Comparison of ENCODE assay signal across 1 cellular context in the genomic region with DNA sequence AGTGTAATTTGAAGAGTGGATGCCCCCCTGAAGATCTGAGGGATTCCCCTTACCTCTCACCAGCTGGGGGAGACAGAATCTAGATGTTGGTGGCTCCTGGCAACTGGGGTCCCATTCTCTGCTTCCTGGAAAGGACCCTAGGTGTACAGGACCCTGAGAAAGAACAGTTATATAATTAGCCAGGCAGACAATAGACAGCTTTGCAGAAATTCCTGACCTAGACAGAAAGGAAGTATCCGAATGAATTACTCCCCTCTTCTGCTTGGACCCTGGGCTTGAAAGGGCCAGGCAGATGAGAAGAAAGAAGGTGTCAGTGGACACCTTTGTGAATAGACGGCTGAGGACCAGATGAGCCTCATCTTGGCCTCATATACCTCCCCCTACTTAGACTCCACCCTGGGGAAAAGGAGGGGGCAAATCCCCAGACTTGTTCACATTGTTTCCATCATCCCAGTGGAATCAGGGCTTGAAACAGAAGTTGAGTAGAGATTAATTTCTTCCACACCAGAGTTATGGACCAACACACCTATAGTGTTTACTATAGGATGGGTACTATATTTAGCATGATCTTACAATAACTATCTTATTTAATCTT.
TF ChIP-seq lines count a peak whose summit lies in the region.

No MANE protein-coding gene starts in this region.

TF ChIP-seq in GM23338, 12 proteins besides CTCF, POLR2A, EP300 and RAD21:
- TF ChIP-seq JUNB (IDR thresholded peaks at IDR 0.05; ENCODE audit: unreplicated experiment) (no peak), NANOG (IDR thresholded peaks at IDR 0.05; ENCODE audit: borderline replicate concordance) (no peak), ZNF331 (CRISPR knock-in tag; IDR thresholded peaks at IDR 0.05; ENCODE audit: low read depth) (no peak), POLR2AphosphoS5 (IDR thresholded peaks at IDR 0.05; ENCODE audit: low read depth) (no peak), CREB1 (CRISPR knock-in tag; IDR thresholded peaks at IDR 0.05; ENCODE audit: low read depth) (no peak), STAT1 (IDR thresholded peaks at IDR 0.05; ENCODE audit: unreplicated experiment) (no peak), EZH2 (IDR thresholded peaks at IDR 0.05; ENCODE audit: low read depth, unreplicated experiment) (no peak), ZNF114 (CRISPR knock-in tag; IDR thresholded peaks at IDR 0.05) (no peak), EZH2phosphoT487 (IDR thresholded peaks at IDR 0.05; ENCODE audit: unreplicated experiment) (no peak)
- TF ChIP-seq, protein P1, sequence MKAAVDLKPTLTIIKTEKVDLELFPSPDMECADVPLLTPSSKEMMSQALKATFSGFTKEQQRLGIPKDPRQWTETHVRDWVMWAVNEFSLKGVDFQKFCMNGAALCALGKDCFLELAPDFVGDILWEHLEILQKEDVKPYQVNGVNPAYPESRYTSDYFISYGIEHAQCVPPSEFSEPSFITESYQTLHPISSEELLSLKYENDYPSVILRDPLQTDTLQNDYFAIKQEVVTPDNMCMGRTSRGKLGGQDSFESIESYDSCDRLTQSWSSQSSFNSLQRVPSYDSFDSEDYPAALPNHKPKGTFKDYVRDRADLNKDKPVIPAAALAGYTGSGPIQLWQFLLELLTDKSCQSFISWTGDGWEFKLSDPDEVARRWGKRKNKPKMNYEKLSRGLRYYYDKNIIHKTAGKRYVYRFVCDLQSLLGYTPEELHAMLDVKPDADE (IDR thresholded peaks at IDR 0.05) = no peak
- TF ChIP-seq, protein P2, sequence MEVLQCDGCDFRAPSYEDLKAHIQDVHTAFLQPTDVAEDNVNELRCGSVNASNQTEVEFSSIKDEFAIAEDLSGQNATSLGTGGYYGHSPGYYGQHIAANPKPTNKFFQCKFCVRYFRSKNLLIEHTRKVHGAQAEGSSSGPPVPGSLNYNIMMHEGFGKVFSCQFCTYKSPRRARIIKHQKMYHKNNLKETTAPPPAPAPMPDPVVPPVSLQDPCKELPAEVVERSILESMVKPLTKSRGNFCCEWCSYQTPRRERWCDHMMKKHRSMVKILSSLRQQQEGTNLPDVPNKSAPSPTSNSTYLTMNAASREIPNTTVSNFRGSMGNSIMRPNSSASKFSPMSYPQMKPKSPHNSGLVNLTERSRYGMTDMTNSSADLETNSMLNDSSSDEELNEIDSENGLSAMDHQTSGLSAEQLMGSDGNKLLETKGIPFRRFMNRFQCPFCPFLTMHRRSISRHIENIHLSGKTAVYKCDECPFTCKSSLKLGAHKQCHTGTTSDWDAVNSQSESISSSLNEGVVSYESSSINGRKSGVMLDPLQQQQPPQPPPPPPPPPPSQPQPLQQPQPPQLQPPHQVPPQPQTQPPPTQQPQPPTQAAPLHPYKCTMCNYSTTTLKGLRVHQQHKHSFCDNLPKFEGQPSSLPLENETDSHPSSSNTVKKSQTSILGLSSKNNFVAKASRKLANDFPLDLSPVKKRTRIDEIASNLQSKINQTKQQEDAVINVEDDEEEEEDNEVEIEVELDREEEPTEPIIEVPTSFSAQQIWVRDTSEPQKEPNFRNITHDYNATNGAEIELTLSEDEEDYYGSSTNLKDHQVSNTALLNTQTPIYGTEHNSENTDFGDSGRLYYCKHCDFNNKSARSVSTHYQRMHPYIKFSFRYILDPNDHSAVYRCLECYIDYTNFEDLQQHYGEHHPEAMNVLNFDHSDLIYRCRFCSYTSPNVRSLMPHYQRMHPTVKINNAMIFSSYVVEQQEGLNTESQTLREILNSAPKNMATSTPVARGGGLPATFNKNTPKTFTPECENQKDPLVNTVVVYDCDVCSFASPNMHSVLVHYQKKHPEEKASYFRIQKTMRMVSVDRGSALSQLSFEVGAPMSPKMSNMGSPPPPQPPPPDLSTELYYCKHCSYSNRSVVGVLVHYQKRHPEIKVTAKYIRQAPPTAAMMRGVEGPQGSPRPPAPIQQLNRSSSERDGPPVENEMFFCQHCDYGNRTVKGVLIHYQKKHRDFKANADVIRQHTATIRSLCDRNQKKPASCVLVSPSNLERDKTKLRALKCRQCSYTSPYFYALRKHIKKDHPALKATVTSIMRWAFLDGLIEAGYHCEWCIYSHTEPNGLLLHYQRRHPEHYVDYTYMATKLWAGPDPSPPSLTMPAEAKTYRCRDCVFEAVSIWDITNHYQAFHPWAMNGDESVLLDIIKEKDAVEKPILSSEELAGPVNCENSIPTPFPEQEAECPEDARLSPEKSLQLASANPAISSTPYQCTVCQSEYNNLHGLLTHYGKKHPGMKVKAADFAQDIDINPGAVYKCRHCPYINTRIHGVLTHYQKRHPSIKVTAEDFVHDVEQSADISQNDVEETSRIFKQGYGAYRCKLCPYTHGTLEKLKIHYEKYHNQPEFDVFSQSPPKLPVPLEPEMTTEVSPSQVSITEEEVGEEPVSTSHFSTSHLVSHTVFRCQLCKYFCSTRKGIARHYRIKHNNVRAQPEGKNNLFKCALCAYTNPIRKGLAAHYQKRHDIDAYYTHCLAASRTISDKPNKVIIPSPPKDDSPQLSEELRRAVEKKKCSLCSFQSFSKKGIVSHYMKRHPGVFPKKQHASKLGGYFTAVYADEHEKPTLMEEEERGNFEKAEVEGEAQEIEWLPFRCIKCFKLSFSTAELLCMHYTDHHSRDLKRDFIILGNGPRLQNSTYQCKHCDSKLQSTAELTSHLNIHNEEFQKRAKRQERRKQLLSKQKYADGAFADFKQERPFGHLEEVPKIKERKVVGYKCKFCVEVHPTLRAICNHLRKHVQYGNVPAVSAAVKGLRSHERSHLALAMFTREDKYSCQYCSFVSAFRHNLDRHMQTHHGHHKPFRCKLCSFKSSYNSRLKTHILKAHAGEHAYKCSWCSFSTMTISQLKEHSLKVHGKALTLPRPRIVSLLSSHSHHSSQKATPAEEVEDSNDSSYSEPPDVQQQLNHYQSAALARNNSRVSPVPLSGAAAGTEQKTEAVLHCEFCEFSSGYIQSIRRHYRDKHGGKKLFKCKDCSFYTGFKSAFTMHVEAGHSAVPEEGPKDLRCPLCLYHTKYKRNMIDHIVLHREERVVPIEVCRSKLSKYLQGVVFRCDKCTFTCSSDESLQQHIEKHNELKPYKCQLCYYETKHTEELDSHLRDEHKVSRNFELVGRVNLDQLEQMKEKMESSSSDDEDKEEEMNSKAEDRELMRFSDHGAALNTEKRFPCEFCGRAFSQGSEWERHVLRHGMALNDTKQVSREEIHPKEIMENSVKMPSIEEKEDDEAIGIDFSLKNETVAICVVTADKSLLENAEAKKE (CRISPR knock-in tag; IDR thresholded peaks at IDR 0.05) = no peak
- TF ChIP-seq, protein P3, sequence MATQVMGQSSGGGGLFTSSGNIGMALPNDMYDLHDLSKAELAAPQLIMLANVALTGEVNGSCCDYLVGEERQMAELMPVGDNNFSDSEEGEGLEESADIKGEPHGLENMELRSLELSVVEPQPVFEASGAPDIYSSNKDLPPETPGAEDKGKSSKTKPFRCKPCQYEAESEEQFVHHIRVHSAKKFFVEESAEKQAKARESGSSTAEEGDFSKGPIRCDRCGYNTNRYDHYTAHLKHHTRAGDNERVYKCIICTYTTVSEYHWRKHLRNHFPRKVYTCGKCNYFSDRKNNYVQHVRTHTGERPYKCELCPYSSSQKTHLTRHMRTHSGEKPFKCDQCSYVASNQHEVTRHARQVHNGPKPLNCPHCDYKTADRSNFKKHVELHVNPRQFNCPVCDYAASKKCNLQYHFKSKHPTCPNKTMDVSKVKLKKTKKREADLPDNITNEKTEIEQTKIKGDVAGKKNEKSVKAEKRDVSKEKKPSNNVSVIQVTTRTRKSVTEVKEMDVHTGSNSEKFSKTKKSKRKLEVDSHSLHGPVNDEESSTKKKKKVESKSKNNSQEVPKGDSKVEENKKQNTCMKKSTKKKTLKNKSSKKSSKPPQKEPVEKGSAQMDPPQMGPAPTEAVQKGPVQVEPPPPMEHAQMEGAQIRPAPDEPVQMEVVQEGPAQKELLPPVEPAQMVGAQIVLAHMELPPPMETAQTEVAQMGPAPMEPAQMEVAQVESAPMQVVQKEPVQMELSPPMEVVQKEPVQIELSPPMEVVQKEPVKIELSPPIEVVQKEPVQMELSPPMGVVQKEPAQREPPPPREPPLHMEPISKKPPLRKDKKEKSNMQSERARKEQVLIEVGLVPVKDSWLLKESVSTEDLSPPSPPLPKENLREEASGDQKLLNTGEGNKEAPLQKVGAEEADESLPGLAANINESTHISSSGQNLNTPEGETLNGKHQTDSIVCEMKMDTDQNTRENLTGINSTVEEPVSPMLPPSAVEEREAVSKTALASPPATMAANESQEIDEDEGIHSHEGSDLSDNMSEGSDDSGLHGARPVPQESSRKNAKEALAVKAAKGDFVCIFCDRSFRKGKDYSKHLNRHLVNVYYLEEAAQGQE (IDR thresholded peaks at IDR 0.05; ENCODE audit: unreplicated experiment) = no peak
